Comparison of ENCODE assay signal across 19 cellular contexts in genomic region chr5:15014809-15015208, GRCh38.
DNase-seq lines count a peak whose midpoint lies in the region; ATAC-seq and FAIRE-seq lines count a peak whose summit lies in the region.
"Had no signal": no experiment of that assay in that cellular context is flagged by ENCODE, and none has a peak within 500 bp of the region (broad histone marks: within the 10 kb centered on the region; RNA-seq: fewer than 3 reads in every experiment).

No MANE protein-coding gene starts in this region.

- no peaks in the 10 kb centered on the region for H3K9me3 ChIP-seq in small intestine (ENCODE audit: control insufficient read depth, low read depth)
- H3K9me3 ChIP-seq: HAP-1, heart right ventricle had no signal

- FAIRE-seq in small intestine (lab: Jason Lieb, UNC): no peak
- FAIRE-seq: TTC549 had no signal

- H3K9me3 Mint-ChIP-seq in activated T-helper 17 cell treated with anti-CD3 and anti-CD28 coated beads, Interleukin-2, amount 50 U/mL, for 72 hours: no peaks in the 10 kb centered on the region

- peaks cover 3% of the 10 kb centered on the region for H3K27me3 Mint-ChIP-seq in activated T-helper 17 cell treated with anti-CD3 and anti-CD28 coated beads, Interleukin-2, amount 50 U/mL, for 72 hours

- no peak overlapping the region for H3K27ac ChIP-seq in small intestine (ENCODE audit: low read depth in 1 of 2, low read length in 1 of 2)
- H3K27ac ChIP-seq: heart right ventricle had no signal

- DNase-seq in EL (peak; percentile 54), amniotic epithelial cell (ENCODE audit: low read depth) (peak; percentile 85), iris pigment epithelial cell (ENCODE audit: low read depth) (peak; percentile 76), renal cortical epithelial cell (ENCODE audit: low read depth) (peak; percentile 89), NCI-H2171 (lab: John Stamatoyannopoulos, UW) (no peak), small intestine (no peak)
- DNase-seq: activated CD4-positive, alpha-beta T cell treated with anti-CD3 and anti-CD28 coated beads, Interleukin-2, amount 50 U/mL, for 1 hour; activated naive CD4-positive, alpha-beta T cell treated with Interleukin-2 at 50 U/mL for 16 hours; heart right ventricle; left colon; NCI-H1105 treated with DMSO at 0.1 percent for 48 hours; stimulated activated CD4-positive, alpha-beta T cell treated with anti-CD3 and anti-CD28 coated beads, Interleukin-4, amount 100 ng/mL, for 1 hour had no signal

- no peak for ATAC-seq in GM19395 (IDR thresholded peaks at IDR 0.05; ENCODE audit: unreplicated experiment)
- ATAC-seq in activated T-helper 17 cell treated with anti-CD3 and anti-CD28 coated beads, Interleukin-2, amount 50 U/mL, for 72 hours (replicated peaks): no peak
- ATAC-seq: esophagus mucosa, left colon had no signal

- no peaks in the 10 kb centered on the region for H3K36me3 ChIP-seq in small intestine (ENCODE audit: control insufficient read depth in 2 of 2, insufficient read depth in 2 of 2, low read length in 2 of 2)
- H3K36me3 ChIP-seq: HAP-1, heart right ventricle had no signal

- no peaks in the 10 kb centered on the region for H3K36me3 Mint-ChIP-seq in activated T-helper 17 cell treated with anti-CD3 and anti-CD28 coated beads, Interleukin-2, amount 50 U/mL, for 72 hours (ENCODE audit: low read depth)

- no peak overlapping the region for H3K27ac Mint-ChIP-seq in activated T-helper 17 cell treated with anti-CD3 and anti-CD28 coated beads, Interleukin-2, amount 50 U/mL, for 72 hours
- H3K27ac Mint-ChIP-seq: B cell, brain had no signal

- no peak overlapping the region for H3K4me3 Mint-ChIP-seq in activated T-helper 17 cell treated with anti-CD3 and anti-CD28 coated beads, Interleukin-2, amount 50 U/mL, for 72 hours
- H3K4me3 Mint-ChIP-seq: B cell, brain had no signal

- no peaks in the 10 kb centered on the region for H3K4me1 ChIP-seq in small intestine (ENCODE audit: control insufficient read depth in 2 of 2, insufficient read depth in 1 of 2, low read depth in 1 of 2, low read length in 1 of 2)

- no peaks in the 10 kb centered on the region for H3K27me3 ChIP-seq in small intestine (ENCODE audit: control insufficient read depth in 2 of 2, insufficient read depth in 2 of 2, low read length in 2 of 2)
- H3K27me3 ChIP-seq: heart right ventricle had no signal

- whole genome bisulfite sequencing in small intestine, 3 donors: 54 to 57% (median 57%) methylated on average over 3 of the region's 3 CpGs

- no peak overlapping the region for H3K4me3 ChIP-seq in small intestine (ENCODE audit: low read depth in 1 of 2, low read length in 2 of 2)
- H3K4me3 ChIP-seq: HAP-1, heart right ventricle had no signal

- H3K4me1 Mint-ChIP-seq in activated T-helper 17 cell treated with anti-CD3 and anti-CD28 coated beads, Interleukin-2, amount 50 U/mL, for 72 hours: no peaks in the 10 kb centered on the region
- H3K4me1 Mint-ChIP-seq: B cell, brain had no signal

Comparison
In these comparisons a context has a peak if more than half of its experiments do, and no peak if none do; other contexts are left out.
1. DNase-seq: peak in EL (single experiment), amniotic epithelial cell (single experiment), iris pigment epithelial cell (single experiment) and renal cortical epithelial cell (single experiment); none in NCI-H2171 (single experiment) and small intestine (single experiment).